In the genomic region with DNA sequence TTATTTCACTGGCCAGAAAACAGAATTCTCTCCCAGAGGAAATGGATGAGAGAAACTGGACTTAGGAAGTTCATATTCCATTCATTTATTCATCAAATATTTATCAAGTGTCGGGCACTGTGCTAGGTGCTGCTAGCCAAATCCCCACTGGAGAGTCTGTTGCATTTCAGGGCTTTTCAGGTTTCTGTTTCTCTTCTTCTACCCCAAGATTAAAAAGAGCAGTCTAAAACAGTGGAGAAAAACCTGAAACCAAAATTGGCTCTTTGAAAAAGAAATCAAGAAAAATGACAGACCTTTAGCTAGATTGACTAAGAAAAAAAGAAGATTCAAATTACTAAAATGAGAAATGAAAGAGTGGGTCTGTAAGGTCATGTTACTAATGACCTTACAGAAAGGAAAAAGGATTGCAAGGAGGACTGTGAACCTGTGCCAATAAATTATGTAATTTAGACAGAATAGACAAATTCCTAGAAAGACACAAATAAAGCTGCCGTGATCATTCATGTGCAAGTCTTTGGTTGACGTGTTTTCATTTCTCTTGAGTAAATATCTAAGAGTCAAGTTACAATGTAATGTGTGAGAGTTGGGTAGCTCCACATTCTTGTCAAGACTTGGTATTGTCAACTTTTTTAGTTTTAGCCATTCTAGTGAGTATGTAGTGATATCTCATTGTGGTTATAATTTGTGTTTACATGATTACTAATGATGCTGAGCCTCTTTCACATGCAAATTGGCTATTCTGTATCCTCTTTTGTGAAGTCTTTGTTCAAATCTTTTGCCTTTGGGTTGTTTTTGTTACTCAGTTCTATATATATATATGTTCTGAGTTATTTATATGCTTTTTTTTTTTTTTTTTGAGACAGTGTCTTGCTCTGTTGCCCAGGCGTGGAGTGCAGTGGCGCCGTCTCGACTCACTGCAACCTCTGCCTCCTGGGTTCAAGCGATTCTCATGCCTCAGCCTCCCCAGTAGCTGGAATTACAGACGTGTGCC, we compare ENCODE assay signal across 1 cellular context.
TF ChIP-seq lines count a peak whose summit lies in the region.

No MANE protein-coding gene starts in this region.

TF ChIP-seq in K562, 482 proteins besides CTCF, POLR2A, EP300 and RAD21:
- TF ChIP-seq NUFIP1 (IDR thresholded peaks at IDR 0.05; ENCODE audit: partially characterized antibody): no peak
- no peak for TF ChIP-seq SIN3A (IDR thresholded peaks at IDR 0.05; ENCODE audit: borderline replicate concordance in 2 of 2, control insufficient read depth in 1 of 2, low read depth in 2 of 2, low read length in 2 of 2)
- TF ChIP-seq MEIS2 (IDR thresholded peaks at IDR 0.05; ENCODE audit: partially characterized antibody): peak; percentile 21
